Comparison of ENCODE assay signal across 1 cellular context in the genomic region with DNA sequence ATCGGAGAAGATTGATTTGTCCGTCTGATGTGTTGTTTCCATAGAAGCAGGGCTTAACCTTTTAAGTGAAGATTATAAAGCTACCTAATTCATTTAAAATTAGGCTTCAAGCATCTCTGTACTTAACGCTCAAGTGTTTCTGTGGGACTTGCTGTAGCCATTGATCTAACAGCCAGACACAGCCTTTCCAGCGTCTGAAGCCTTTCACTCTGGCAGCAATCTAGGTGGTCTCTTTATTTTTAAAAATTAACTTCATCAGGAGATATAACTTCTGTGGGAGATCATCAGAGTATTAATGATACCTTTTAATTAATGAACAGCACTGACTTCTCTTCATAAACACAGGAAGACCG.
TF ChIP-seq lines count a peak whose summit lies in the region.

No MANE protein-coding gene starts in this region.

TF ChIP-seq in H1, 55 proteins besides CTCF, POLR2A, EP300 and RAD21:
- TF ChIP-seq BRCA1 (IDR thresholded peaks at IDR 0.05; ENCODE audit: low read depth, low read length) (no peak), HDAC2 (IDR thresholded peaks at IDR 0.05; ENCODE audit: borderline replicate concordance in 1 of 2, low read depth in 2 of 2, low read length in 2 of 2) (no peak), PHF8 (conservative IDR thresholded peaks at IDR 0.05; ENCODE audit: low read depth, low read length) (no peak), HDAC6 (IDR thresholded peaks at IDR 0.05; ENCODE audit: low read depth, low read length) (no peak), POLR2AphosphoS5 (IDR thresholded peaks at IDR 0.05; ENCODE audit: low read depth, low read length) (no peak)
